Comparison of ENCODE assay signal across 8 cellular contexts in genomic region chr4:70735915-70736314, GRCh38. TPM values are rescaled to one million over a fixed set of nuclear protein-coding genes. Genes with fewer than 3 reads are reported as not detected.
DNase-seq lines count a peak whose midpoint lies in the region; ATAC-seq, FAIRE-seq and TF ChIP-seq lines count a peak whose summit lies in the region.
"Not testable (repeated sequence)": the region's sequence is repeated elsewhere in the genome, so short reads cannot be mapped to it uniquely, and the experiment has no call there.

No MANE protein-coding gene starts in this region.

- POLR2A ChIA-PET in PC-9 (lab: Charles Lee; ENCODE audit: unreplicated experiment): not testable (repeated sequence)
- POLR2A ChIA-PET in K562 (lab: Yijun Ruan, JAX): interaction anchor here (0.9 to 2.5 kb wide), 5 partner anchors 11 to 30 kb away, joined by 3 to 18 read pairs (median 4); partner anchors contain the start of gene RUFY3

- FAIRE-seq in K562 (lab: Jason Lieb, UNC): peak; percentile 71

- not testable (repeated sequence) for H3F3A ChIP-seq in PC-9 (ENCODE audit: insufficient read depth, low read depth)

- BruUV-seq in PC-9 (replicated peaks; lab: Mats Ljungman, UMichigan); K562 (replicated peaks; lab: Mats Ljungman, UMichigan): not testable (repeated sequence)

- not testable (repeated sequence) for H3K36me3 ChIP-seq in PC-9 (ENCODE audit: low read depth); K562 (ENCODE audit: control insufficient read depth, insufficient read depth, low read length)

- H3K79me2 ChIP-seq in PC-9 (ENCODE audit: low read depth); K562 (ENCODE audit: control insufficient read depth, insufficient read depth, low read length): not testable (repeated sequence)

- not testable (repeated sequence) for H3K9ac ChIP-seq in K562 (ENCODE audit: insufficient read depth in 1 of 2, low read depth in 2 of 2, low read length in 2 of 2)

- WGBS in K562 (ENCODE audit: insufficient coverage, low coverage, missing lambda C conversion rate): 45% methylated on average over 2 of the region's 2 CpGs

- not testable (repeated sequence) for H2AFZ ChIP-seq in PC-9; K562 (ENCODE audit: low read depth, low read length)

- DNase-seq in GM10266 (ENCODE audit: extremely low spot score); Right ventricle myocardium inferior (ENCODE audit: missing footprints); nephron progenitor cell: not testable (repeated sequence)
- peak; percentile 90 for DNase-seq in Jurkat, Clone E6-1 (ENCODE audit: low read depth, low spot score)
- DNase-seq in PC-9 (peak; percentile 29 to 41), K562 (ENCODE audit: extremely low read depth in 1 of 4, low spot score in 3 of 4) (peak in 1 of 4 experiments; percentile 67)
- peak; percentile 52 for DNase-seq in activated CD4-positive, alpha-beta T cell treated with anti-CD3 and anti-CD28 coated beads for 48 hours

- H3K9me2 ChIP-seq in PC-9 (ENCODE audit: insufficient read depth): not testable (repeated sequence)

- H3K36me3 Mint-ChIP-seq in nephron progenitor cell (ENCODE audit: low read depth): not testable (repeated sequence)

- H3K4me1 ChIP-seq in PC-9 (replicated peaks; ENCODE audit: insufficient read depth); K562 (replicated peaks in 1 of 2; ENCODE audit: control insufficient read depth in 2 of 2, insufficient read depth in 2 of 2, low read length in 2 of 2): not testable (repeated sequence)

- not testable (repeated sequence) for TF ChIP-seq RAD21 in K562 (CRISPR knock-in tag; conservative IDR thresholded peaks at IDR 0.05 in 1 of 2, IDR thresholded peaks at IDR 0.05 in 1 of 2)

- not testable (repeated sequence) for H3K9me1 ChIP-seq in K562 (ENCODE audit: control insufficient read depth, insufficient read depth, low read length)

- in situ Hi-C loops in K562 (cut with MboI): not testable (repeated sequence)

- TF ChIP-seq POLR2A in K562 (conservative IDR thresholded peaks at IDR 0.05): not testable (repeated sequence)

- CTCF ChIA-PET in PC-9 (lab: Charles Lee): interaction anchor here (0.6 kb wide), 1 partner anchor 275 kb away, joined by 3 read pairs; no protein-coding TSS in a partner anchor
- CTCF ChIA-PET in K562 (lab: Yijun Ruan, JAX; ENCODE audit: low intra/inter-chr PET ratio): not testable (repeated sequence)

- not testable (repeated sequence) for TF ChIP-seq EP300 in K562 (IDR thresholded peaks at IDR 0.05; ENCODE audit: low read length)

- not testable (repeated sequence) for H3K4me3 Mint-ChIP-seq in nephron progenitor cell

- TF ChIP-seq CTCF in 22Rv1 (IDR thresholded peaks at IDR 0.05) (peak; percentile 54), GM10266 (IDR thresholded peaks at IDR 0.05; ENCODE audit: control insufficient read depth, insufficient read depth, low read depth, missing control alignments) (peak; percentile 60), K562 (IDR thresholded peaks at IDR 0.05 in 2 of 3, conservative IDR thresholded peaks at IDR 0.05 in 1 of 3; ENCODE audit: insufficient read depth in 2 of 3, low read depth in 1 of 3, low read length in 3 of 3) (peak; percentile 17 to 47 (median 36); a peak in 2 of 6 replicates), nephron progenitor cell (IDR thresholded peaks at IDR 0.05) (peak; percentile 15)
- not testable (repeated sequence) for TF ChIP-seq CTCF in PC-9 (conservative IDR thresholded peaks at IDR 0.05)

- H3K27ac ChIP-seq in 22Rv1; PC-9; K562 (ENCODE audit: extremely low read depth, low read depth, low read length): not testable (repeated sequence)

- H3K27me3 ChIP-seq in PC-9 (ENCODE audit: insufficient read depth, low read depth); K562 (ENCODE audit: control insufficient read depth in 2 of 2, insufficient read depth in 2 of 2, low read length in 2 of 2): not testable (repeated sequence)

- peak overlapping the region; percentile 4 for H3K4me3 ChIP-seq in Jurkat, Clone E6-1 (ENCODE audit: low read length)
- not testable (repeated sequence) for H3K4me3 ChIP-seq in PC-9, K562

- not testable (repeated sequence) for H3K27ac Mint-ChIP-seq in nephron progenitor cell

- H3K27me3 Mint-ChIP-seq in nephron progenitor cell (ENCODE audit: low read depth, poor library complexity): not testable (repeated sequence)

- not testable (repeated sequence) for H3K9me3 Mint-ChIP-seq in nephron progenitor cell

- peaks cover 17% of the 10 kb centered on the region for H3K4me1 Mint-ChIP-seq in nephron progenitor cell

- H3K9me3 ChIP-seq in PC-9 (ENCODE audit: insufficient read depth, low read depth); K562 (replicated peaks; ENCODE audit: control insufficient read depth, insufficient read depth, low read depth, low read length): not testable (repeated sequence)

- not testable (repeated sequence) for H3K4me2 ChIP-seq in PC-9; K562 (ENCODE audit: insufficient read depth, low read length)

- ATAC-seq in K562 (peak; percentile 92), Right ventricle myocardium inferior (peak; percentile 60)

- H4K20me1 ChIP-seq in PC-9 (ENCODE audit: insufficient read depth); K562 (replicated peaks; ENCODE audit: control insufficient read depth, insufficient read depth, low read length): not testable (repeated sequence)

- intact Hi-C loops in PC-9 (cut with micrococcal nuclease; ENCODE audit: unreplicated experiment); K562 (cut with micrococcal nuclease); Right ventricle myocardium inferior (cut with DNase I): not testable (repeated sequence)

TF ChIP-seq in K562, 482 proteins besides CTCF, POLR2A, EP300 and RAD21 (continues in another document):
- TF ChIP-seq CEBPB (tag; IDR thresholded peaks at IDR 0.05) (peak; percentile 94), BCOR (IDR thresholded peaks at IDR 0.05) (0 out of 2 replicates have a peak, but pooled peaks have one; percentile 18), TRIM24 (IDR thresholded peaks at IDR 0.05) (0 out of 4 replicates have a peak, but pooled peaks of 1 of the 2 experiments have one; percentile 25), SMC3 (conservative IDR thresholded peaks at IDR 0.05; ENCODE audit: insufficient read depth, low read depth, low read length) (peak; percentile 9; the same call in 1 of the 2 replicates), TEAD4 (IDR thresholded peaks at IDR 0.05; ENCODE audit: low read length) (0 out of 2 replicates have a peak, but pooled peaks have one; percentile 10), RCOR1 (IDR thresholded peaks at IDR 0.05; ENCODE audit: borderline replicate concordance in 1 of 2, low read depth in 2 of 2, low read length in 2 of 2) (peak in 1 of 2 experiments; percentile 76; a peak in 1 of 4 replicates)
- not testable (repeated sequence) for TF ChIP-seq TEAD4 (CRISPR knock-in tag; IDR thresholded peaks at IDR 0.05; ENCODE audit: borderline replicate concordance)

RNA-seq across cellular contexts. Expression of gene RUFY3, which starts 14.2 kb away (rescaled TPM):
- polyA plus RNA-seq in Jurkat, Clone E6-1 (2012; ENCODE audit: insufficient read depth, insufficient read length): 41.7 TPM
- total RNA-seq in PC-9 (2021): 22.8 and 23.6 TPM in 2 replicates
- total RNA-seq in K562 (2011; cell fraction: chromatin; rRNA removed; ENCODE audit: low replicate concordance): 17.6 and 69.3 TPM in 2 replicates
- 10.0 and 18.6 TPM in 2 replicates for total RNA-seq in K562 (2011; cell fraction: nucleolus; rRNA removed)
- 28.0 and 44.3 TPM in 2 replicates for total RNA-seq in K562 (2011; cell fraction: nucleoplasm; rRNA removed)
- total RNA-seq in K562 (2014; rRNA removed): 20.0 and 22.2 TPM in 2 replicates
- total RNA-seq in K562 (2014; rRNA removed; fragmentation: Illumina TruSeq; extraction: Trizol): 28.1 and 30.8 TPM in 2 replicates
- 25.0 and 25.3 TPM in 2 replicates for total RNA-seq in K562 (2015; rRNA removed; fragmentation: Illumina TruSeq; extraction: Trizol)
- total RNA-seq in K562 (2021): 24.0 and 31.1 TPM in 2 replicates
- 18.2 and 21.5 TPM in 2 replicates for polyA plus RNA-seq in K562 (2011; rRNA removed)
- polyA plus RNA-seq in K562 (2011; cell fraction: cytosol; rRNA removed): 4.5 and 4.7 TPM in 2 replicates
- polyA plus RNA-seq in K562 (2011; cell fraction: nucleus; rRNA removed): 28.3 and 29.4 TPM in 2 replicates
- 11.2 and 23.7 TPM in 2 replicates for polyA plus RNA-seq in K562 (2012)
- 16.0 and 18.6 TPM in 2 replicates for polyA plus RNA-seq in K562 (2014; fragmentation: Illumina TruSeq; extraction: Trizol)
- polyA plus RNA-seq in K562 (2014; fragmentation: Nextera tagmentation; extraction: Ambion mirVana): 1 to 10 TPM; 4.2 to 4.5 TPM
- polyA plus RNA-seq in K562 (2014; rRNA removed): 15.1 and 15.4 TPM in 2 replicates
- 19.9 and 21.8 TPM in 2 replicates for polyA minus RNA-seq in K562 (2011; rRNA and poly(A)+ RNA removed)
- 9.9 and 16.1 TPM in 2 replicates for polyA minus RNA-seq in K562 (2011; cell fraction: cytosol; rRNA and poly(A)+ RNA removed)
- 13.6 and 17.3 TPM in 2 replicates for polyA minus RNA-seq in K562 (2011; cell fraction: nucleus; rRNA and poly(A)+ RNA removed)
- total RNA-seq in Right ventricle myocardium inferior: 23.0 TPM

RNA-seq across cellular contexts. Expression of gene UTP3, which starts 47.6 kb away (rescaled TPM):
- polyA plus RNA-seq in Jurkat, Clone E6-1 (2012; ENCODE audit: insufficient read depth, insufficient read length): 46.5 TPM
- 15.1 and 16.4 TPM in 2 replicates for total RNA-seq in PC-9 (2021)
- 6.4 and 21.4 TPM in 2 replicates for total RNA-seq in K562 (2011; cell fraction: chromatin; rRNA removed; ENCODE audit: low replicate concordance)
- total RNA-seq in K562 (2011; cell fraction: nucleolus; rRNA removed): 6.3 and 6.5 TPM in 2 replicates
- 10.2 and 12.8 TPM in 2 replicates for total RNA-seq in K562 (2011; cell fraction: nucleoplasm; rRNA removed)
- 32.2 and 34.0 TPM in 2 replicates for total RNA-seq in K562 (2014; rRNA removed)
- total RNA-seq in K562 (2014; rRNA removed; fragmentation: Illumina TruSeq; extraction: Trizol): 34.5 and 35.0 TPM in 2 replicates
- 30.6 and 32.4 TPM in 2 replicates for total RNA-seq in K562 (2015; rRNA removed; fragmentation: Illumina TruSeq; extraction: Trizol)
- total RNA-seq in K562 (2021): 33.4 and 38.8 TPM in 2 replicates
- polyA plus RNA-seq in K562 (2011; rRNA removed): 17.2 and 30.9 TPM in 2 replicates
- polyA plus RNA-seq in K562 (2011; cell fraction: cytosol; rRNA removed): 12.1 and 15.7 TPM in 2 replicates
- 7.1 and 7.7 TPM in 2 replicates for polyA plus RNA-seq in K562 (2011; cell fraction: nucleus; rRNA removed)
- polyA plus RNA-seq in K562 (2012): 35.7 and 50.1 TPM in 2 replicates
- polyA plus RNA-seq in K562 (2014; fragmentation: Illumina TruSeq; extraction: Trizol): 59.1 and 69.3 TPM in 2 replicates
- 10 to 100 TPM; 11.9 to 12.4 TPM for polyA plus RNA-seq in K562 (2014; fragmentation: Nextera tagmentation; extraction: Ambion mirVana)
- 54.6 and 64.8 TPM in 2 replicates for polyA plus RNA-seq in K562 (2014; rRNA removed)
- 12.6 and 17.2 TPM in 2 replicates for polyA minus RNA-seq in K562 (2011; rRNA and poly(A)+ RNA removed)
- polyA minus RNA-seq in K562 (2011; cell fraction: cytosol; rRNA and poly(A)+ RNA removed): 6.4 and 9.3 TPM in 2 replicates
- polyA minus RNA-seq in K562 (2011; cell fraction: nucleus; rRNA and poly(A)+ RNA removed): 4.4 and 8.4 TPM in 2 replicates
- 14.8 TPM for total RNA-seq in Right ventricle myocardium inferior
